ENCODE assay signal across 1 cellular context in genomic region chrX:41828821-41829220, GRCh38.
TF ChIP-seq lines count a peak whose summit lies in the region.

No MANE protein-coding gene starts in this region.

TF ChIP-seq in IMR-90, 13 proteins besides CTCF, POLR2A, EP300 and RAD21:
- TF ChIP-seq CEBPB (IDR thresholded peaks at IDR 0.05; ENCODE audit: low read depth, low read length) (no peak), USF2 (IDR thresholded peaks at IDR 0.05; ENCODE audit: low read depth, low read length) (no peak), RFX5 (IDR thresholded peaks at IDR 0.05; ENCODE audit: low read depth, low read length) (no peak), FOS (IDR thresholded peaks at IDR 0.05; ENCODE audit: low read depth, low read length) (no peak), NFE2L2 (IDR thresholded peaks at IDR 0.05; ENCODE audit: low read depth, low read length) (no peak), RCOR1 (IDR thresholded peaks at IDR 0.05; ENCODE audit: insufficient replicate concordance, low read length) (no peak), MXI1 (IDR thresholded peaks at IDR 0.05; ENCODE audit: borderline replicate concordance, low read depth, low read length) (no peak), ELK1 (IDR thresholded peaks at IDR 0.05; ENCODE audit: borderline replicate concordance, low read depth, low read length) (no peak)
TF ChIP-seq in IMR-90: peak in this region for 0.
